ENCODE assay signal across 26 cellular contexts in the genomic region with DNA sequence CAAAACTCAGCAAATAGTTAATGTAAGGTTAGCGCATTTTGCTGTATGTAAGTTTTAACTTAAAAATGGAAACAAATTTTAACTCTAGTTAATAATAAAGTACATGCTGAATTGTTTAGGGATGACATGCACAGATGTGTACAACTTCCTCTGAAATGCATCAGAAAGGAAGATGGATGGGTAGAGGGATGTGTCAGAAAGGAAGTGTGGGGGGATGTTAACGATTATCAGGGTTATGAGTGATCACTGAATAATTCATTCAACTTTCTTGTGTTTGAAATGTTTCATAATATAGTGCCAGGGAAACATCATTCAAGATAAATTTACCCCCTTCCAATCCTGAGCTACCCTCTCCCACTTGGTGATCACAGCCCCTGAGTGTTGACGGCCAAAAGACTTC.
"Had no signal": no experiment of that assay in that cellular context is flagged by ENCODE, and none has a peak within 500 bp of the region (broad histone marks: within the 10 kb centered on the region; RNA-seq: fewer than 3 reads in every experiment).

No MANE protein-coding gene starts in this region.

- H3K27ac ChIP-seq: dorsolateral prefrontal cortex, epithelial cell of prostate, ovary, psoas muscle, sigmoid colon, stomach, thyroid gland, vagina had no signal

- H3K36me3 ChIP-seq: ovary, sigmoid colon, stomach, thyroid gland, vagina had no signal

- H3K27me3 ChIP-seq: ovary, stomach, thyroid gland, vagina had no signal

- DNase-seq: dorsolateral prefrontal cortex; effector CD4-positive, alpha-beta T cell; hypothalamus; immature natural killer cell; islet precursor cell; kidney glomerular epithelial cell; left ventricle myocardium superior; natural killer cell; occipital lobe; ovary; posterior cingulate gyrus; psoas muscle; right cardiac atrium; sigmoid colon; stimulated activated CD4-positive, alpha-beta T cell treated with anti-CD3 and anti-CD28 coated beads, Interleukin-2, amount 100 ng/mL, for 24 hours; stimulated activated CD4-positive, alpha-beta T cell treated with anti-CD3 and anti-CD28 coated beads, Interleukin-4, amount 100 ng/mL, for 24 hours; stimulated activated naive CD4-positive, alpha-beta T cell treated with Interleukin-2 at 50 U/mL for 16 hours; stomach; thyroid gland; trophoblast cell had no signal

- H3K9me3 ChIP-seq: ovary, psoas muscle, sigmoid colon, stomach, thyroid gland, vagina had no signal

- FAIRE-seq: frontal cortex had no signal

- H3K4me1 ChIP-seq: psoas muscle, sigmoid colon, thyroid gland, vagina had no signal

- ATAC-seq: esophagus mucosa; left ventricle myocardium superior; natural killer cell; psoas muscle; right cardiac atrium; stimulated activated effector memory CD8-positive, alpha-beta T cell treated with anti-CD3 and anti-CD28 coated beads, Interleukin-12 subunit alpha, Interleukin-12 subunit beta, amount 100 ng/mL, for 72 hours had no signal

- H3K4me3 ChIP-seq: dorsolateral prefrontal cortex, lung, ovary, psoas muscle, sigmoid colon, stomach, thyroid gland, vagina had no signal
